Comparison of ENCODE assay signal across 17 cellular contexts in the genomic region with DNA sequence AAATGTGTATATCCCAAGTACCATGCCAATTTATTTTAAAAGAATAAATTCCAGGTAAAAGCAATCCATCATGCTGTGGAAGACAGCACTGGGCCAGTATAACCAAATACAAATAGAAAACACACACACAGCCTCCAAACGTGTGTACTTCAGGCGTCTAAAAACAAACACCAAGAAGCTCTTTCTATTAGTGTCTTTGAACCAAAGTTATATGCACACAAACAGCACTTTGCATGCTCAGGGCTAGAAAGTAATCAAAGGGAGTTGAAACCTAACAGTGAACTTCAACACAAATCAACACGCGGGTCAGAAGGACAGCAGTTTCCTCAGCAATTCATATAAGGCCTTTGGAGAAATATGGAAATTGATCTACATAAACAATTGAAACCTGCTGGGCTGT.
"Had no signal": no experiment of that assay in that cellular context is flagged by ENCODE, and none has a peak within 500 bp of the region (broad histone marks: within the 10 kb centered on the region; RNA-seq: fewer than 3 reads in every experiment).

No MANE protein-coding gene starts in this region.

- H3K27me3 ChIP-seq: dorsolateral prefrontal cortex, esophagus squamous epithelium, spleen, upper lobe of left lung had no signal

- H3K9ac ChIP-seq: parathyroid adenoma had no signal

- DNase-seq: activated CD4-positive, alpha-beta T cell treated with anti-CD3 and anti-CD28 coated beads for 4 hours; activated CD8-positive, alpha-beta memory T cell treated with anti-CD3 and anti-CD28 coated beads for 24 hours; activated naive CD4-positive, alpha-beta T cell treated with anti-CD3 and anti-CD28 coated beads, Interleukin-2, amount 10 ng/mL, durations not matched to agents 7 days and 5 days; activated T-cell treated with anti-CD3 and anti-CD28 coated beads for 4 hours; cerebellar nuclear complex; dorsolateral prefrontal cortex; esophagus squamous epithelium; foreskin fibroblast; left ventricle myocardium superior; spleen; stimulated activated CD4-positive, alpha-beta T cell treated with anti-CD3 and anti-CD28 coated beads, Interleukin-1b, Interleukin-23, amount 100 ng/mL, for 48 hours; T-cell; T1000; upper lobe of left lung; WERI-Rb-1 had no signal

- H3K27ac ChIP-seq: esophagus squamous epithelium, parathyroid adenoma, spleen, upper lobe of left lung, WERI-Rb-1 had no signal

- H2AFZ ChIP-seq: parathyroid adenoma had no signal

- H3K9me3 ChIP-seq: esophagus squamous epithelium, spleen, upper lobe of left lung had no signal

- ATAC-seq: left ventricle myocardium superior; stimulated activated memory B cell treated with anti-CD40 and anti-IgM and Interleukin-4, amounts not matched to agents 10 μg/mL and 1 μg/mL and 100 μg/mL, for 72 hours; T-cell had no signal

- H3K4me1 ChIP-seq: parathyroid adenoma, upper lobe of left lung had no signal

- H3K4me3 ChIP-seq: dorsolateral prefrontal cortex, esophagus squamous epithelium, spleen, upper lobe of left lung had no signal

- H3K36me3 ChIP-seq: esophagus squamous epithelium, spleen, upper lobe of left lung, WERI-Rb-1 had no signal

- H3K79me2 ChIP-seq: parathyroid adenoma had no signal
